In the genomic region with DNA sequence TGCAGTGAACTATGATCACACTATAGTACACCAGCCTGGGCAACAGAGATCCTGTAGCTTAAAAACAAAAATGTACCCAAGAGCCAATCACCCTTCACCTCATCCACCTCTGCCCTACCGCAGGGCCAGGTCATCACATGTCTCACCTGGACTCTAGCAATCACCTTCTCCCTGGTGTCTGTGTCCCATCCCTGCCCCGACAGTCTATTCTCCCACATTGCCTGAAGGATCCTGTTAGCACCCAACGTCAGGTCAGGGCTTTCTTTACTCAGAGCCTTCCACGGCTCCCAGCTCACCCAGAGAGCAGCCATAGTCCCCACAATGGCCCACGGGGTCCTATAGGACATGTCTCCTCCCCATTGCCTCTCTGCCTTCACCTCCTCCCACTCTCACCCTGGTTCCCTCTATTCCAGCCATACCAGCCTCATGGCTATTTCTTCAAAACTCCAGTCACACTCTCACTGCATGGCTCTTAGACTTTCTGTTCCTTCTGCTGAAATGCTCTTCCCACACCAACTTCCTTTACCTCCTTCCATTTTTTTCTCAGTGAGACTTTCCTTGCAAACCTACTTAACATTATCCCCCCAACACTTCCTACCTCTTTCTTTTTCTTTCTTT, we compare ENCODE assay signal across 18 cellular contexts. TPM values are rescaled to one million over a fixed set of nuclear protein-coding genes. Genes with fewer than 3 reads are reported as not detected.
DNase-seq lines count a peak whose midpoint lies in the region; ATAC-seq lines count a peak whose summit lies in the region.
"Had no signal": no experiment of that assay in that cellular context is flagged by ENCODE, and none has a peak within 500 bp of the region (broad histone marks: within the 10 kb centered on the region; RNA-seq: fewer than 3 reads in every experiment).

No MANE protein-coding gene starts in this region.

- no peaks in the 10 kb centered on the region for H3K27me3 Mint-ChIP-seq in activated naive CD4-positive, alpha-beta T cell treated with anti-CD3 and anti-CD28 coated beads, Interleukin-2, amount 50 U/mL, for 24 hours
- no peaks in the 10 kb centered on the region for H3K27me3 Mint-ChIP-seq in dendritic cell treated with granulocyte-macrophage colony-stimulating factor and Interleukin-4, amounts not matched to agents 40 ng/mL and 50 ng/mL, for 4 days

- DNase-seq in activated naive CD4-positive, alpha-beta T cell treated with anti-CD3 and anti-CD28 coated beads, Interleukin-2, amount 50 U/mL, for 72 hours (ENCODE audit: low spot score in 2 of 2): no peak
- DNase-seq in midbrain (lab: John Stamatoyannopoulos, UW) (peak; percentile 3), T1000 (lab: John Stamatoyannopoulos, UW) (no peak), NCI-H82 treated with DMSO at 0.1 percent for 48 hours (lab: John Stamatoyannopoulos, UW; ENCODE audit: unreplicated experiment) (no peak), G401 (ENCODE audit: low spot score) (no peak), NCI-H1092 treated with DMSO at 0.1 percent for 48 hours (lab: John Stamatoyannopoulos, UW) (no peak)
- DNase-seq: BE2C; CD8-positive, alpha-beta memory T cell; DMS79; H9; Karpas-422; NCI-H1436 treated with DMSO at 0.1 percent for 48 hours; NCI-H2029 treated with DMSO at 0.1 percent for 48 hours; OCI-M1; SHP77; SK-N-SH had no signal

- H3K27ac Mint-ChIP-seq in activated naive CD4-positive, alpha-beta T cell treated with anti-CD3 and anti-CD28 coated beads, Interleukin-2, amount 50 U/mL, for 24 hours: peak overlapping the region; percentile 4
- H3K27ac Mint-ChIP-seq in activated naive CD4-positive, alpha-beta T cell treated with anti-CD3 and anti-CD28 coated beads, Interleukin-2, amount 50 U/mL, for 72 hours: no peak overlapping the region
- peak overlapping the region; percentile 12 for H3K27ac Mint-ChIP-seq in dendritic cell treated with granulocyte-macrophage colony-stimulating factor and Interleukin-4, amounts not matched to agents 40 ng/mL and 50 ng/mL, for 4 days
- H3K27ac Mint-ChIP-seq: CD8-positive, alpha-beta memory T cell had no signal

- ATAC-seq in activated naive CD4-positive, alpha-beta T cell treated with anti-CD3 and anti-CD28 coated beads, Interleukin-2, amount 50 U/mL, for 72 hours: no peak

- H3K36me3 Mint-ChIP-seq in activated naive CD4-positive, alpha-beta T cell treated with anti-CD3 and anti-CD28 coated beads, Interleukin-2, amount 50 U/mL, for 24 hours: no peaks in the 10 kb centered on the region
- H3K36me3 Mint-ChIP-seq in activated naive CD4-positive, alpha-beta T cell treated with anti-CD3 and anti-CD28 coated beads, Interleukin-2, amount 50 U/mL, for 72 hours: no peaks in the 10 kb centered on the region
- no peaks in the 10 kb centered on the region for H3K36me3 Mint-ChIP-seq in dendritic cell treated with granulocyte-macrophage colony-stimulating factor and Interleukin-4, amounts not matched to agents 40 ng/mL and 50 ng/mL, for 4 days (ENCODE audit: low read depth)
- H3K36me3 Mint-ChIP-seq: CD8-positive, alpha-beta memory T cell had no signal

- no peaks in the 10 kb centered on the region for H3K9me3 Mint-ChIP-seq in activated naive CD4-positive, alpha-beta T cell treated with anti-CD3 and anti-CD28 coated beads, Interleukin-2, amount 50 U/mL, for 24 hours
- H3K9me3 Mint-ChIP-seq in activated naive CD4-positive, alpha-beta T cell treated with anti-CD3 and anti-CD28 coated beads, Interleukin-2, amount 50 U/mL, for 72 hours: no peaks in the 10 kb centered on the region
- no peaks in the 10 kb centered on the region for H3K9me3 Mint-ChIP-seq in dendritic cell treated with granulocyte-macrophage colony-stimulating factor and Interleukin-4, amounts not matched to agents 40 ng/mL and 50 ng/mL, for 4 days
- H3K9me3 Mint-ChIP-seq: CD8-positive, alpha-beta memory T cell; H9 had no signal

- in situ Hi-C loops in G401 (cut with HindIII; ENCODE audit: low sequenced_read_pairs): no loop called here

- no peak overlapping the region for H3K4me3 Mint-ChIP-seq in activated naive CD4-positive, alpha-beta T cell treated with anti-CD3 and anti-CD28 coated beads, Interleukin-2, amount 50 U/mL, for 24 hours
- no peak overlapping the region for H3K4me3 Mint-ChIP-seq in dendritic cell treated with granulocyte-macrophage colony-stimulating factor and Interleukin-4, amounts not matched to agents 40 ng/mL and 50 ng/mL, for 4 days
- H3K4me3 Mint-ChIP-seq: CD8-positive, alpha-beta memory T cell; H9 had no signal

- no peaks in the 10 kb centered on the region for H3K4me1 Mint-ChIP-seq in activated naive CD4-positive, alpha-beta T cell treated with anti-CD3 and anti-CD28 coated beads, Interleukin-2, amount 50 U/mL, for 24 hours
- peaks cover 52% of the 10 kb centered on the region for H3K4me1 Mint-ChIP-seq in dendritic cell treated with granulocyte-macrophage colony-stimulating factor and Interleukin-4, amounts not matched to agents 40 ng/mL and 50 ng/mL, for 4 days (ENCODE audit: low read depth)
- H3K4me1 Mint-ChIP-seq: CD8-positive, alpha-beta memory T cell had no signal

- intact Hi-C loops in dendritic cell treated with granulocyte-macrophage colony-stimulating factor and Interleukin-4, amounts not matched to agents 40 ng/mL and 50 ng/mL, for 4 days (cut with micrococcal nuclease): loop anchor here (10.0 kb wide), 1 partner anchor 54 kb away; no protein-coding TSS in a partner anchor

RNA-seq across cellular contexts. Expression of gene ARFGEF2, which starts 22.5 kb away (rescaled TPM):
- total RNA-seq in activated naive CD4-positive, alpha-beta T cell treated with anti-CD3 and anti-CD28 coated beads, Interleukin-2, amount 50 U/mL, for 72 hours: 10 to 100 TPM; 23.6 to 24.7 TPM
- 16.9 and 23.7 TPM in 2 replicates for total RNA-seq in G401 (2014; rRNA removed; shearing (Covaris generic))

Comparison
In these comparisons a context has a peak if more than half of its experiments do, and no peak if none do; other contexts are left out.
1. H3K27ac Mint-ChIP-seq: peak in activated naive CD4-positive, alpha-beta T cell treated with anti-CD3 and anti-CD28 coated beads, Interleukin-2, amount 50 U/mL, for 24 hours (single experiment) and dendritic cell treated with granulocyte-macrophage colony-stimulating factor and Interleukin-4, amounts not matched to agents 40 ng/mL and 50 ng/mL, for 4 days (single experiment); none in activated naive CD4-positive, alpha-beta T cell treated with anti-CD3 and anti-CD28 coated beads, Interleukin-2, amount 50 U/mL, for 72 hours (0 of 2).